ENCODE assay signal across 5 cellular contexts in the genomic region with DNA sequence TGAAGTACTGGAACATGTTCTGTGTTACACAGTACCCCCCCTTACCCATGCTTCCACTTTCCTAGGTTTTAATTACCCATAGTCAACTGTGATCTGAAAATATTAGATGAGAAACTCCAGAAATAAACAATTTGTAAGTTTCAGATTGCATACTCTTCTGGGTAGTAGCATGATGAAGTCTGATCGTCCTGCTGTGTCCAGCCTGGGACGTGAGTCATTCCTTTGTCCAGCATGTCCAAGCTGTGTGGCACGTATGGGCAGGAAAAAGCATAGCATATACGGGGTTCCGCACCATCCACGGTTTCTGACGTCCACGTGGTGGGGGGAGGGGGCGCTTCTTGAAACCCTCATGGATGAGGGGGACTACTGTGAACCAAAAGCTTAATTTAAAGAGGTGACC.
DNase-seq lines count a peak whose midpoint lies in the region; TF ChIP-seq lines count a peak whose summit lies in the region.
"Not testable (repeated sequence)": the region's sequence is repeated elsewhere in the genome, so short reads cannot be mapped to it uniquely, and the experiment has no call there.

No MANE protein-coding gene starts in this region.

- not testable (repeated sequence) for H3K9me3 ChIP-seq in endodermal cell (ENCODE audit: control insufficient read depth, low read length)

- H3K36me3 Mint-ChIP-seq in endodermal cell (ENCODE audit: low read depth): not testable (repeated sequence)

- H3K4me1 ChIP-seq in endodermal cell (ENCODE audit: control insufficient read depth, insufficient read depth, low read length): not testable (repeated sequence)

- H3K36me3 ChIP-seq in endodermal cell (ENCODE audit: control insufficient read depth, insufficient read depth, low read length): not testable (repeated sequence)

- H3K4me3 Mint-ChIP-seq in endodermal cell: not testable (repeated sequence)

- not testable (repeated sequence) for H3K27ac Mint-ChIP-seq in endodermal cell

- H3K27me3 ChIP-seq in endodermal cell (ENCODE audit: control insufficient read depth, insufficient read depth, low read length, poor library complexity, severe bottlenecking): not testable (repeated sequence)

- TF ChIP-seq CTCF in choroid plexus epithelial cell (conservative IDR thresholded peaks at IDR 0.05; ENCODE audit: low read depth, low read length); endodermal cell (conservative IDR thresholded peaks at IDR 0.05): not testable (repeated sequence)

- H3K4me3 ChIP-seq in choroid plexus epithelial cell (ENCODE audit: low read depth, low read length); endodermal cell (ENCODE audit: low read length): not testable (repeated sequence)

- H3K27ac ChIP-seq in endodermal cell (ENCODE audit: low read depth, low read length): not testable (repeated sequence)

- H3K27me3 Mint-ChIP-seq in endodermal cell (ENCODE audit: insufficient read depth): peaks cover 11% of the 10 kb centered on the region

- DNase-seq in AG08396 (ENCODE audit: low spot score) (peak; percentile 23), RPMI7951 (ENCODE audit: low read depth) (peak; percentile 64), choroid plexus epithelial cell (ENCODE audit: low read depth) (peak; percentile 8), endodermal cell (peak; percentile 16), hepatic stellate cell (ENCODE audit: low spot score) (peak; percentile 21)

- WGBS in endodermal cell (ENCODE audit: insufficient coverage in 1 of 2, insufficient read length in 1 of 2), 2 experiments: 90 to 100% methylated on average over 2 to 8 of the region's 9 CpGs

- not testable (repeated sequence) for H3K4me1 Mint-ChIP-seq in endodermal cell

- H3K9me3 Mint-ChIP-seq in endodermal cell: not testable (repeated sequence)

- H3K9ac ChIP-seq in endodermal cell (ENCODE audit: extremely low read depth, low read length, poor library complexity, severe bottlenecking): not testable (repeated sequence)

Comparison
In these comparisons a context has a peak if more than half of its experiments do, and no peak if none do; other contexts are left out.
1. DNase-seq: peak in every context shown above with its lines; median percentile 64 in RPMI7951; 23 in AG08396; 21 in hepatic stellate cell; 16 in endodermal cell; 8 in choroid plexus epithelial cell.